1 cellular context compared by ENCODE assay signal in genomic region chr9:110531241-110531640, GRCh38. TPM values are rescaled to one million over a fixed set of nuclear protein-coding genes. Genes with fewer than 3 reads are reported as not detected.
"Had no signal": no experiment of that assay in that cellular context is flagged by ENCODE, and none has a peak within 500 bp of the region (broad histone marks: within the 10 kb centered on the region; RNA-seq: fewer than 3 reads in every experiment).

No MANE protein-coding gene starts in this region.

RNA-seq across cellular contexts. Expression of gene SVEP1, which starts 48.3 kb away (rescaled TPM):
- total RNA-seq: natural killer cell had no signal
